In genomic region chr5:161058751-161059150, GRCh38 we compare ENCODE assay signal across 13 cellular contexts.
A peak's percentile ranks its signal among the peaks of the same experiment; 100 is the strongest.
DNase-seq lines count a peak whose midpoint lies in the region; ATAC-seq and TF ChIP-seq lines count a peak whose summit lies in the region.
"Had no signal": no experiment of that assay in that cellular context is flagged by ENCODE, and none has a peak within 500 bp of the region (broad histone marks: within the 10 kb centered on the region; RNA-seq: fewer than 3 reads in every experiment).

No MANE protein-coding gene starts in this region.

- H3K36me3 Mint-ChIP-seq in glutamatergic neuron (ENCODE audit: unreplicated experiment) (no peaks in the 10 kb centered on the region), T-helper 17 cell (ENCODE audit: low read depth) (no peaks in the 10 kb centered on the region)

- peaks cover 6% of the 10 kb centered on the region for H3K27me3 Mint-ChIP-seq in glutamatergic neuron (ENCODE audit: unreplicated experiment)
- no peaks in the 10 kb centered on the region for H3K27me3 Mint-ChIP-seq in T-helper 17 cell

- peaks cover 4% of the 10 kb centered on the region for H3K4me1 Mint-ChIP-seq in glutamatergic neuron (ENCODE audit: low read depth, unreplicated experiment)
- H3K4me1 Mint-ChIP-seq in T-helper 17 cell, result no peaks in the 10 kb centered on the region

- H3K4me3 Mint-ChIP-seq in glutamatergic neuron (ENCODE audit: unreplicated experiment), result no peak overlapping the region
- H3K4me3 Mint-ChIP-seq in T-helper 17 cell, result no peak overlapping the region

- no peak for ATAC-seq in T-helper 17 cell
- ATAC-seq: Panc1 had no signal

- H3K27ac Mint-ChIP-seq in glutamatergic neuron (ENCODE audit: unreplicated experiment) (peak overlapping the region; percentile 55), T-helper 17 cell (no peak overlapping the region)

- DNase-seq in NCI-H1694 (lab: John Stamatoyannopoulos, UW), result peak; percentile 80
- DNase-seq in NCI-H82 (lab: John Stamatoyannopoulos, UW), result peak; percentile 84
- DNase-seq in glutamatergic neuron, result no peak
- DNase-seq in T-helper 17 cell, result no peak
- no peak for DNase-seq in activated T-cell treated with anti-CD3 and anti-CD28 coated beads for 4 hours
- DNase-seq in activated gamma-delta T cell treated with Interleukin-2 at 50 U/mL for 16 hours, result no peak
- no peak for DNase-seq in cerebellar nuclear complex (lab: John Stamatoyannopoulos, UW)
- DNase-seq: DMS79 treated with DMSO at 0.1 percent for 48 hours, H7, IMR-90, NCI-H1417 treated with DMSO at 0.1 percent for 48 hours, NCI-H2029 had no signal

- peaks cover 7% of the 10 kb centered on the region for H3K9me3 Mint-ChIP-seq in glutamatergic neuron (ENCODE audit: unreplicated experiment)

- TF ChIP-seq CTCF in glutamatergic neuron (IDR thresholded peaks at IDR 0.05; ENCODE audit: partially characterized antibody, unreplicated experiment), result no peak

- no peaks in the 10 kb centered on the region for H3K9me3 ChIP-seq in T-helper 17 cell (ENCODE audit: control insufficient read depth, low read length, poor library complexity, severe bottlenecking)

Comparison
In these comparisons a context has a peak if more than half of its experiments do, and no peak if none do; other contexts are left out.
1. DNase-seq: peak in NCI-H1694 (single experiment) and NCI-H82 (single experiment); none in glutamatergic neuron (single experiment), T-helper 17 cell (0 of 3), activated T-cell treated with anti-CD3 and anti-CD28 coated beads for 4 hours (single experiment), activated gamma-delta T cell treated with Interleukin-2 at 50 U/mL for 16 hours (single experiment) and cerebellar nuclear complex (0 of 2).